9 cellular contexts compared by ENCODE assay signal in the genomic region with DNA sequence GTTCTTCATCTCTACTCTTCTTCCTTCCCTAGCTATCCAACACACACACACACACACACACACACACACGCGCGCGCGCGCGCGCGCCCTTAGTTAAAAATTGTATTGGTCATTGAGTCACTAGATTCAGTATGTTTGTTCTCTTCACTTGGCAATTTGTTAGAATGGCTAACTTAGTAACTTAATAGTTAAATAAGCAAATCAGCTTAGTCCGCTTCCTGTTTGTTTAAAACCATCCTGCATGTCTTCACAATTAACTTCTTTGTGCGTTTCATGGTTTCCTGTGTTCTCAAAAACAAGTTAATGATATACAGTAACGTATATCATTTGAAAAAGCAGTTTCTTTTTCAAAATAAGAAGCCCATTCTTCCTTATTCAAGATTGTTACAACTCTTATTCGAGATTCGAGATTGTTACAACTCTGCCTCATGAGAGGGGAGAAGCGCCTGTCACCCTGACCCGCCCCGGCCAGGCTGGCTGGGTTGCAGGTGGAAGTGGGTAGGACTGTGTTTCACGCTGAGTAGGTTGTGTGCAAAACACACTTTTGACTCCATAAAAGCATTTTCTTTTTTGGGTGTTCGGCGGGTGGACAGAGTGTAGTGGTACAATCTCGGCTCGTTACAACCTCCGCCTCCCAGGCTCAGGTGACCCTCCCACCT. TPM values are rescaled to one million over a fixed set of nuclear protein-coding genes. Genes with fewer than 3 reads are reported as not detected.
DNase-seq lines count a peak whose midpoint lies in the region; ATAC-seq and TF ChIP-seq lines count a peak whose summit lies in the region.
"Had no signal": no experiment of that assay in that cellular context is flagged by ENCODE, and none has a peak within 500 bp of the region (broad histone marks: within the 10 kb centered on the region; RNA-seq: fewer than 3 reads in every experiment).

No MANE protein-coding gene starts in this region.

- H3K9ac ChIP-seq in neural progenitor cell, result no peak overlapping the region

- intact Hi-C loops in esophagus squamous epithelium (cut with DNase I), result no loop called here

- no peaks in the 10 kb centered on the region for H3K79me2 ChIP-seq in neural progenitor cell (ENCODE audit: low read depth)

- no peaks in the 10 kb centered on the region for H3K9me3 ChIP-seq in neural progenitor cell (ENCODE audit: low read depth)
- H3K9me3 ChIP-seq in esophagus squamous epithelium, result no peaks in the 10 kb centered on the region

- H3K4me1 ChIP-seq in neural progenitor cell (peaks cover 4% of the 10 kb centered on the region), esophagus squamous epithelium (no peaks in the 10 kb centered on the region)

- H3K4me3 Mint-ChIP-seq in activated T-helper 17 cell treated with anti-CD3 and anti-CD28 coated beads, Interleukin-2, amount 50 U/mL, for 72 hours, result peak overlapping the region; percentile 76
- H3K4me3 Mint-ChIP-seq in neural progenitor cell, result no peak overlapping the region

- no peaks in the 10 kb centered on the region for H3K36me3 Mint-ChIP-seq in activated T-helper 17 cell treated with anti-CD3 and anti-CD28 coated beads, Interleukin-2, amount 50 U/mL, for 72 hours (ENCODE audit: low read depth)
- peaks cover 14% of the 10 kb centered on the region for H3K36me3 Mint-ChIP-seq in neural progenitor cell

- TF ChIP-seq POLR2A in esophagus squamous epithelium (IDR thresholded peaks at IDR 0.05), result peak in 1 of 4 donors; percentile 16

- peak overlapping the region; percentile 86 for H3K27ac Mint-ChIP-seq in activated T-helper 17 cell treated with anti-CD3 and anti-CD28 coated beads, Interleukin-2, amount 50 U/mL, for 72 hours
- H3K27ac Mint-ChIP-seq in neural progenitor cell, result peak overlapping the region; percentile 26

- DNase-seq in neural progenitor cell (ENCODE audit: low spot score), result no peak
- DNase-seq in esophagus squamous epithelium (lab: John Stamatoyannopoulos, UW), result no peak
- no peak for DNase-seq in pons (ENCODE audit: low spot score)
- no peak for DNase-seq in T1000 (lab: John Stamatoyannopoulos, UW)
- DNase-seq: left cardiac atrium had no signal

- no peaks in the 10 kb centered on the region for H3K9me3 Mint-ChIP-seq in activated T-helper 17 cell treated with anti-CD3 and anti-CD28 coated beads, Interleukin-2, amount 50 U/mL, for 72 hours
- no peaks in the 10 kb centered on the region for H3K9me3 Mint-ChIP-seq in neural progenitor cell

- no peaks in the 10 kb centered on the region for H3K27me3 ChIP-seq in neural progenitor cell
- no peaks in the 10 kb centered on the region for H3K27me3 ChIP-seq in esophagus squamous epithelium

- 86 to 87% methylated on average over 21 to 23 of the region's 23 CpGs for WGBS in esophagus squamous epithelium, 2 donors

- H3K4me1 Mint-ChIP-seq in activated T-helper 17 cell treated with anti-CD3 and anti-CD28 coated beads, Interleukin-2, amount 50 U/mL, for 72 hours, result peaks cover 8% of the 10 kb centered on the region
- peaks cover 10% of the 10 kb centered on the region for H3K4me1 Mint-ChIP-seq in neural progenitor cell

- H3K4me2 ChIP-seq in neural progenitor cell, result no peak overlapping the region

- peaks cover 2% of the 10 kb centered on the region for H3K36me3 ChIP-seq in neural progenitor cell
- peaks cover 0 to 60% (median 5%) of the 10 kb centered on the region in 3 donors for H3K36me3 ChIP-seq in esophagus squamous epithelium

- H4K20me1 ChIP-seq in neural progenitor cell (ENCODE audit: low read depth), result peaks cover 8% of the 10 kb centered on the region

- TF ChIP-seq CTCF in neural progenitor cell (IDR thresholded peaks at IDR 0.05) (no peak), esophagus squamous epithelium (IDR thresholded peaks at IDR 0.05) (no peak)

- H3K27ac ChIP-seq in neural progenitor cell (no peak overlapping the region), esophagus squamous epithelium (peak overlapping the region in 1 of 4 donors; percentile 2)

- no peaks in the 10 kb centered on the region for H3K27me3 Mint-ChIP-seq in activated T-helper 17 cell treated with anti-CD3 and anti-CD28 coated beads, Interleukin-2, amount 50 U/mL, for 72 hours
- peaks cover 2% of the 10 kb centered on the region for H3K27me3 Mint-ChIP-seq in neural progenitor cell (ENCODE audit: insufficient read depth, low read depth)

- no peak overlapping the region for H3K4me3 ChIP-seq in neural progenitor cell
- no peak overlapping the region for H3K4me3 ChIP-seq in esophagus squamous epithelium

- ATAC-seq in GM19023 (IDR thresholded peaks at IDR 0.05; ENCODE audit: unreplicated experiment) (peak; percentile 75), HG03175 (IDR thresholded peaks at IDR 0.05; ENCODE audit: unreplicated experiment) (peak; percentile 68), GM21390 (IDR thresholded peaks at IDR 0.05; ENCODE audit: unreplicated experiment) (no peak)
- peak; percentile 58 for ATAC-seq in activated T-helper 17 cell treated with anti-CD3 and anti-CD28 coated beads, Interleukin-2, amount 50 U/mL, for 72 hours (replicated peaks)

- peaks cover 12% of the 10 kb centered on the region for H3F3A ChIP-seq in neural progenitor cell (ENCODE audit: low read depth)

- H2AFZ ChIP-seq in neural progenitor cell (replicated peaks), result no peak overlapping the region

RNA-seq across cellular contexts. Expression of a gene that starts 9.5 kb away (rescaled TPM):
- 10 to 100 TPM; 17.9 to 22.0 TPM for total RNA-seq in activated T-helper 17 cell treated with anti-CD3 and anti-CD28 coated beads, Interleukin-2, amount 50 U/mL, for 72 hours
- total RNA-seq in neural progenitor cell (ENCODE audit: low replicate concordance) (11.1 and 20.2 TPM in 2 replicates), esophagus squamous epithelium (10 to 100 TPM in 1 of 4 donors, 1 to 10 TPM in 3; 3.7 to 10.2 (median 5.5) TPM)

RNA-seq across cellular contexts. Expression of a gene that starts 37.2 kb away (rescaled TPM):
- 10 to 100 TPM in 1 of 2 donors, 1 to 10 TPM in 1; 6.8 to 11.7 TPM for total RNA-seq in activated T-helper 17 cell treated with anti-CD3 and anti-CD28 coated beads, Interleukin-2, amount 50 U/mL, for 72 hours
- 10.8 and 11.4 TPM in 2 replicates for total RNA-seq in neural progenitor cell (ENCODE audit: low replicate concordance)
- total RNA-seq in esophagus squamous epithelium, result 1 to 10 TPM in 3 of 4 donors, under 1 TPM in 1; 1.00 to 3.4 (median 2.1) TPM

RNA-seq across cellular contexts. Expression of a gene that starts 45.9 kb away (rescaled TPM):
- total RNA-seq in activated T-helper 17 cell treated with anti-CD3 and anti-CD28 coated beads, Interleukin-2, amount 50 U/mL, for 72 hours, result 1 to 10 TPM; 7.5 to 8.7 TPM
- 15.5 and 24.4 TPM in 2 replicates for total RNA-seq in neural progenitor cell (ENCODE audit: low replicate concordance)
- total RNA-seq in esophagus squamous epithelium, result 1 to 10 TPM; 3.4 to 8.5 (median 6.7) TPM

RNA-seq across cellular contexts. Expression of a gene that starts 51.2 kb away (rescaled TPM):
- 10 to 100 TPM; 25.2 to 52.3 TPM for total RNA-seq in activated T-helper 17 cell treated with anti-CD3 and anti-CD28 coated beads, Interleukin-2, amount 50 U/mL, for 72 hours
- total RNA-seq in neural progenitor cell (ENCODE audit: low replicate concordance) (4.0 and 17.3 TPM in 2 replicates), esophagus squamous epithelium (10 to 100 TPM in 3 of 4 donors, 1 to 10 TPM in 1; 7.1 to 17.2 (median 14.0) TPM)
